ENCODE assay signal across 30 cellular contexts in the genomic region with DNA sequence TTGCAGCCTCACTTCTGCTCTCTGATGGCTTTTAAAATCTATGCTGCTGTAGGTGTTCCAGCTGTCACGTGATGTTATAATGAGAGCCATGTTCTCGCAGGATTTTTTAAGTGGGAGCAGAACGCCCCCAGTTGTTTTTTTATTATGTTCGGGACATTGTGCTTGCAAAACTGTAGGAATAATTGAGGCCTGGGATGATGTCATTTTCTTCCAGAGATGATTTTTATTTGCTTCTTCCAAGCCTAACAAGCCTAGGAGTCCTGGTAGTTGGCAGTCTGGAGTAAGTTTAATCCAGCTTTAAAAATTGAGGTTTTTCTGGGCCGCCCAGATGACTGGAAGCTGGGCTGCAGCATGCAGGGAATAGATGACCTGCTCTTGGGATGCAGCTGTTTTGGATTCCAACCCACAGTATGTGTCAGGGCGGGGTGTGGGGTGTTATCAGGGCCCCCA. TPM values are rescaled to one million over a fixed set of nuclear protein-coding genes. Genes with fewer than 3 reads are reported as not detected.
A peak's percentile ranks its signal among the peaks of the same experiment; 100 is the strongest.
DNase-seq lines count a peak whose midpoint lies in the region; TF ChIP-seq lines count a peak whose summit lies in the region.
"Had no signal": no experiment of that assay in that cellular context is flagged by ENCODE, and none has a peak within 500 bp of the region (broad histone marks: within the 10 kb centered on the region; RNA-seq: fewer than 3 reads in every experiment).

No MANE protein-coding gene starts in this region.

- peak overlapping the region; percentile 56 for H3K4me3 ChIP-seq in OCI-LY3 (ENCODE audit: low read length)
- H3K4me3 ChIP-seq in fibroblast of mammary gland (ENCODE audit: control insufficient read depth, low read depth, low read length): no peak overlapping the region
- H3K4me3 ChIP-seq in uterus: no peak overlapping the region
- H3K4me3 ChIP-seq: spleen, tibial nerve had no signal

- intact Hi-C loops in uterus (cut with DNase I; ENCODE audit: low total_unique reads): no loop called here

- H3K27ac ChIP-seq in OCI-LY3 (ENCODE audit: low read length): no peak overlapping the region
- H3K27ac ChIP-seq in uterus: peak overlapping the region; percentile 74 to 76
- H3K27ac ChIP-seq: 22Rv1, C4-2B, neutrophil, spleen had no signal

- peaks cover 17% of the 10 kb centered on the region for H3K27me3 ChIP-seq in OCI-LY3 (ENCODE audit: low read depth, low read length)
- no peaks in the 10 kb centered on the region for H3K27me3 ChIP-seq in uterus
- H3K27me3 ChIP-seq: tibial nerve had no signal

- in situ Hi-C loops in GM13976 (cut with MboI; ENCODE audit: low sequenced_read_pairs, unreplicated experiment): no loop called here

- H3K4me1 ChIP-seq in OCI-LY3 (ENCODE audit: low read length) (peaks cover 29% of the 10 kb centered on the region), uterus (peaks cover 0 to 4% of the 10 kb centered on the region in 2 donors)

- no peak for TF ChIP-seq POLR2A in uterus (IDR thresholded peaks at IDR 0.05)

- H3K9ac ChIP-seq in OCI-LY3 (ENCODE audit: low read length): no peak overlapping the region

- TF ChIP-seq CTCF in OCI-LY3 (IDR thresholded peaks at IDR 0.05; ENCODE audit: low read depth, low read length) (no peak), fibroblast of mammary gland (conservative IDR thresholded peaks at IDR 0.05; ENCODE audit: control insufficient read depth, insufficient read depth, low read depth, low read length) (no peak), uterus (IDR thresholded peaks at IDR 0.05) (no peak), GM13976 (IDR thresholded peaks at IDR 0.05; ENCODE audit: borderline replicate concordance, control extremely low read depth, extremely low read depth, insufficient read depth, missing control alignments) (no peak)

- H3K36me3 ChIP-seq in OCI-LY3 (replicated peaks; ENCODE audit: low read depth, low read length): no peaks in the 10 kb centered on the region
- no peaks in the 10 kb centered on the region for H3K36me3 ChIP-seq in uterus
- H3K36me3 ChIP-seq: neutrophil, spleen, tibial nerve had no signal

- H3K9me3 ChIP-seq in OCI-LY3 (ENCODE audit: insufficient read depth, low read length): no peaks in the 10 kb centered on the region
- no peaks in the 10 kb centered on the region for H3K9me3 ChIP-seq in uterus
- H3K9me3 ChIP-seq: neutrophil, spleen, tibial nerve had no signal

- DNase-seq in NCI-H82 (lab: John Stamatoyannopoulos, UW) (peak; percentile 48), NCI-H82 treated with DMSO at 0.1 percent for 48 hours (lab: John Stamatoyannopoulos, UW; ENCODE audit: unreplicated experiment) (no peak), fibroblast of mammary gland (ENCODE audit: low read depth) (peak; percentile 21), uterus (peak in 1 of 2 donors; percentile 66), NCI-H2029 (lab: John Stamatoyannopoulos, UW) (no peak), GM13976 (ENCODE audit: low spot score) (no peak), epidermal melanocyte (ENCODE audit: insufficient read length, low spot score) (no peak)
- DNase-seq: activated CD4-positive, CD25-positive, alpha-beta regulatory T cell treated with anti-CD3 and anti-CD28 coated beads, Interleukin-2, amount 50 U/mL, for 72 hours; activated CD8-positive, alpha-beta memory T cell treated with anti-CD3 and anti-CD28 coated beads for 24 hours; activated naive CD4-positive, alpha-beta T cell treated with anti-CD3 and anti-CD28 coated beads, Interleukin-2, amount 10 ng/mL, durations not matched to agents 7 days and 5 days; activated T-cell treated with anti-CD3 and anti-CD28 coated beads, Interleukin-2, amount 50 U/mL, for 4 hours; EL; GOT3; kidney; NCI-H146; NCI-H2171 treated with DMSO at 0.1 percent for 48 hours; NCI-H526 treated with DMSO at 0.1 percent for 48 hours; OCI-M1; SHP77 treated with DMSO at 0.1 percent for 48 hours; stimulated activated CD4-positive, alpha-beta T cell treated with anti-CD3 and anti-CD28 coated beads, Interleukin-4, amount 100 ng/mL, for 4 hours had no signal

- H4K20me1 ChIP-seq in OCI-LY3 (ENCODE audit: insufficient read depth, low read length): no peaks in the 10 kb centered on the region

- peak overlapping the region; percentile 83 for H3K4me2 ChIP-seq in OCI-LY3 (ENCODE audit: low read length)

- no peak overlapping the region for H2AFZ ChIP-seq in OCI-LY3 (ENCODE audit: low read depth, low read length)

- no peaks in the 10 kb centered on the region for H3K79me2 ChIP-seq in OCI-LY3 (ENCODE audit: low read length)

RNA-seq across cellular contexts. Expression of gene CHIT1, which starts 34.6 kb away (rescaled TPM):
- total RNA-seq in uterus: under 1 TPM in 2 of 4 donors, not detected in 2; 0.07 to 0.77 TPM
- total RNA-seq: glomerular endothelial cell, lung microvascular endothelial cell, M059J, pulmonary artery endothelial cell had no signal

RNA-seq across cellular contexts. Expression of gene BTG2, which starts 41.2 kb away (rescaled TPM):
- total RNA-seq in uterus: 10 to 100 TPM; 14.6 to 95.9 (median 56.5) TPM

Comparison
In these comparisons a context has a peak if more than half of its experiments do, and no peak if none do; other contexts are left out.
1. DNase-seq: peak in NCI-H82 (single experiment) and fibroblast of mammary gland (single experiment); none in NCI-H82 treated with DMSO at 0.1 percent for 48 hours (single experiment), NCI-H2029 (single experiment), GM13976 (single experiment) and epidermal melanocyte (single experiment).